ENCODE assay signal across 8 cellular contexts in genomic region chr1:32201011-32201855, GRCh38. TPM values are rescaled to one million over a fixed set of nuclear protein-coding genes. Genes with fewer than 3 reads are reported as not detected.
DNase-seq lines count a peak whose midpoint lies in the region; ATAC-seq and TF ChIP-seq lines count a peak whose summit lies in the region.

No MANE protein-coding gene starts in this region.

- peak overlapping the region; percentile 72 for H3K4me3 ChIP-seq in parathyroid adenoma (ENCODE audit: low read depth, low read length)
- H3K4me3 ChIP-seq in upper lobe of left lung: peak overlapping the region; percentile 63 to 69 (median 64)

- no peaks in the 10 kb centered on the region for H3K36me3 ChIP-seq in parathyroid adenoma (ENCODE audit: control insufficient read depth, insufficient read depth, low read length)
- H3K36me3 ChIP-seq in upper lobe of left lung: peaks cover 0 to 17% (median 10%) of the 10 kb centered on the region in 4 donors

- H3K4me1 ChIP-seq in parathyroid adenoma (peaks cover 11% of the 10 kb centered on the region), upper lobe of left lung (peaks cover 22 to 40% (median 38%) of the 10 kb centered on the region in 4 donors)

- DNase-seq in GDM1 (lab: John Stamatoyannopoulos, UW) (peak; percentile 77), head of caudate nucleus (peak; percentile 50 to 86 (median 73)), upper lobe of left lung (peak; percentile 65 to 82)
- DNase-seq in activated naive CD4-positive, alpha-beta T cell treated with Interleukin-2 at 50 U/mL for 16 hours: peak; percentile 76

- WGBS in upper lobe of left lung, 2 donors: 3 to 5% methylated on average over 10 to 24 of the region's 26 CpGs

- TF ChIP-seq CTCF in parathyroid adenoma (IDR thresholded peaks at IDR 0.05) (no peak), upper lobe of left lung (IDR thresholded peaks at IDR 0.05) (no peak)

- H3K9me3 ChIP-seq in parathyroid adenoma (ENCODE audit: control insufficient read depth, low read length) (no peaks in the 10 kb centered on the region), upper lobe of left lung (no peaks in the 10 kb centered on the region)

- TF ChIP-seq EP300 in upper lobe of left lung (IDR thresholded peaks at IDR 0.05): no peak

- H3K4me2 ChIP-seq in parathyroid adenoma (ENCODE audit: low read length): peak overlapping the region; percentile 91

- H3K27me3 ChIP-seq in parathyroid adenoma (ENCODE audit: control insufficient read depth, insufficient read depth, low read length) (no peaks in the 10 kb centered on the region), upper lobe of left lung (no peaks in the 10 kb centered on the region)

- H3K9ac ChIP-seq in parathyroid adenoma: no peak overlapping the region

- intact Hi-C loops in head of caudate nucleus (cut with DNase I): no loop called here

- H3K27ac ChIP-seq in parathyroid adenoma (peak overlapping the region; percentile 88), upper lobe of left lung (peak overlapping the region; percentile 62 to 79 (median 73))

- TF ChIP-seq POLR2A in Raji (IDR thresholded peaks at IDR 0.05; ENCODE audit: insufficient read depth, low read depth, low read length) (0 out of 2 replicates have a peak, but pooled peaks have one; percentile 34), upper lobe of left lung (IDR thresholded peaks at IDR 0.05) (no peak)

- peak; percentile 34 for ATAC-seq in HG02642 (IDR thresholded peaks at IDR 0.05; ENCODE audit: poor library complexity, unreplicated experiment)
- peak; percentile 38 to 50 for ATAC-seq in upper lobe of left lung (ENCODE audit: low FRiP score in 2 of 2)
- ATAC-seq in HG02840 (IDR thresholded peaks at IDR 0.05; ENCODE audit: low FRiP score, unreplicated experiment): no peak

- no peaks in the 10 kb centered on the region for H3K79me2 ChIP-seq in parathyroid adenoma

- peak overlapping the region; percentile 58 for H2AFZ ChIP-seq in parathyroid adenoma

RNA-seq across cellular contexts. Expression of gene CCDC28B, which starts 0.8 kb away (rescaled TPM):
- 1 to 10 TPM in 5 of 6 donors, under 1 TPM in 1; 0.98 to 4.2 (median 3.2) TPM for total RNA-seq in upper lobe of left lung

RNA-seq across cellular contexts. Expression of gene IQCC, which starts 4.2 kb away (rescaled TPM):
- total RNA-seq in upper lobe of left lung: 1 to 10 TPM in 5 of 6 donors, under 1 TPM in 1; 0.55 to 6.3 (median 1.9) TPM

RNA-seq across cellular contexts. Expression of gene DCDC2B, which starts 7.7 kb away (rescaled TPM):
- total RNA-seq in upper lobe of left lung: 10 to 100 TPM in 1 of 6 donors, 1 to 10 TPM in 4, under 1 TPM in 1; 0.11 to 11.4 (median 4.5) TPM

RNA-seq across cellular contexts. Expression of gene TMEM234, which starts 20.9 kb away (rescaled TPM):
- 10 to 100 TPM; 14.9 to 62.9 (median 21.1) TPM for total RNA-seq in upper lobe of left lung

RNA-seq across cellular contexts. Expression of gene EIF3I, which starts 21.0 kb away (rescaled TPM):
- 100 to 1,000 TPM in 4 of 6 donors, 10 to 100 TPM in 2; 62.9 to 173 (median 109) TPM for total RNA-seq in upper lobe of left lung
